25 cellular contexts compared by ENCODE assay signal in genomic region chr20:17882065-17882833, GRCh38.
DNase-seq lines count a peak whose midpoint lies in the region; ATAC-seq and TF ChIP-seq lines count a peak whose summit lies in the region.
"Had no signal": no experiment of that assay in that cellular context is flagged by ENCODE, and none has a peak within 500 bp of the region (broad histone marks: within the 10 kb centered on the region; RNA-seq: fewer than 3 reads in every experiment).

No MANE protein-coding gene starts in this region.

- peak overlapping the region; percentile 52 for H4K91ac ChIP-seq in mesenchymal stem cell (ENCODE audit: low read length)

- no peak for TF ChIP-seq EP300 in sigmoid colon (IDR thresholded peaks at IDR 0.05)

- H3K27me3 ChIP-seq in mesenchymal stem cell (ENCODE audit: control insufficient read depth in 1 of 2, insufficient read depth in 1 of 2, low read length in 2 of 2) (no peaks in the 10 kb centered on the region), sigmoid colon (no peaks in the 10 kb centered on the region)
- H3K27me3 ChIP-seq: heart right ventricle, vagina had no signal

- intact Hi-C loops in sigmoid colon (cut with DNase I): no loop called here

- H3K27ac ChIP-seq in mesenchymal stem cell (ENCODE audit: low read length, poor library complexity, severe bottlenecking) (no peak overlapping the region), sigmoid colon (no peak overlapping the region)
- H3K27ac ChIP-seq: heart right ventricle, PC-9, vagina had no signal

- no peaks in the 10 kb centered on the region for H3K79me1 ChIP-seq in mesenchymal stem cell (replicated peaks; ENCODE audit: low read length, poor library complexity, severe bottlenecking)

- H3K9me3 ChIP-seq in mesenchymal stem cell (ENCODE audit: control insufficient read depth, low read length): no peaks in the 10 kb centered on the region
- H3K9me3 ChIP-seq in sigmoid colon: no peaks in the 10 kb centered on the region
- H3K9me3 ChIP-seq: heart right ventricle, vagina had no signal

- H3K36me3 ChIP-seq in mesenchymal stem cell (ENCODE audit: control insufficient read depth in 1 of 2, insufficient read depth in 2 of 2, low read depth in 1 of 2, low read length in 2 of 2) (no peaks in the 10 kb centered on the region), sigmoid colon (no peaks in the 10 kb centered on the region)
- H3K36me3 ChIP-seq: heart right ventricle, vagina had no signal

- 85% methylated on average over 16 of the region's 17 CpGs for WGBS in mesenchymal stem cell
- 84 to 86% methylated on average over 17 of the region's 17 CpGs for WGBS in sigmoid colon, 2 donors

- H3K4me1 ChIP-seq in mesenchymal stem cell (ENCODE audit: control insufficient read depth, insufficient read depth, low read depth, low read length) (peaks cover 6% of the 10 kb centered on the region), sigmoid colon (peaks cover 0 to 28% (median 9%) of the 10 kb centered on the region in 4 donors)

- H3K4ac ChIP-seq in mesenchymal stem cell (ENCODE audit: low read depth in 1 of 2, low read length in 2 of 2): no peak overlapping the region

- no peak overlapping the region for H2AK5ac ChIP-seq in mesenchymal stem cell (ENCODE audit: low read length, severe bottlenecking)

- in situ Hi-C loops in SK-MEL-5 (cut with HindIII; ENCODE audit: low pct_unique_long_range_greater_than_20kb, low sequenced_read_pairs): no loop called here

- DNase-seq in EL (peak; percentile 23), SK-MEL-5 (ENCODE audit: low read depth, low spot score) (peak; percentile 99), mesenchymal stem cell (no peak), sigmoid colon (peak; percentile 53), GM19238 (ENCODE audit: insufficient read length, low spot score) (no peak), NCI-H2081 (lab: John Stamatoyannopoulos, UW) (no peak)
- no peak for DNase-seq in activated CD4-positive, alpha-beta T cell treated with anti-CD3 and anti-CD28 coated beads for 1 hour
- DNase-seq: ACHN; activated CD4-positive, alpha-beta T cell treated with anti-CD3 and anti-CD28 coated beads for 36 hours; activated naive CD4-positive, alpha-beta T cell treated with anti-CD3 and anti-CD28 coated beads for 36 hours; activated T-cell treated with anti-CD3 and anti-CD28 coated beads, Interleukin-2, amount 50 U/mL, for 48 hours; amniotic stem cell; dermis blood vessel endothelial cell; H7; heart right ventricle; KG1; MV-4-11; NCI-H1694 treated with DMSO at 0.1 percent for 48 hours; NCI-H345; PC-9; stimulated activated CD4-positive, alpha-beta T cell treated with anti-CD3 and anti-CD28 coated beads, Interleukin-4, amount 100 ng/mL, for 24 hours; T-cell had no signal

- H3K4me2 ChIP-seq in mesenchymal stem cell (ENCODE audit: low read length, poor library complexity, severe bottlenecking): no peak overlapping the region
- H3K4me2 ChIP-seq: PC-9 had no signal

- peak overlapping the region; percentile 5 for H4K8ac ChIP-seq in mesenchymal stem cell (ENCODE audit: low read length)

- H2BK120ac ChIP-seq in mesenchymal stem cell (ENCODE audit: low read depth, low read length): no peak overlapping the region

- ATAC-seq in GM21515 (IDR thresholded peaks at IDR 0.05; ENCODE audit: unreplicated experiment): no peak
- ATAC-seq: activated CD4-positive, alpha-beta T cell treated with anti-CD3 and anti-CD28 coated beads for 36 hours; left lobe of liver; T-cell had no signal

- no peak overlapping the region for H2AFZ ChIP-seq in mesenchymal stem cell (ENCODE audit: low read depth, low read length)
- H2AFZ ChIP-seq: PC-9 had no signal

- H3K18ac ChIP-seq in mesenchymal stem cell (ENCODE audit: low read depth in 1 of 2, low read length in 2 of 2): peak overlapping the region in 1 of 2 experiments; percentile 55

- H3K9ac ChIP-seq in mesenchymal stem cell (ENCODE audit: low read length): no peak overlapping the region

- H2BK12ac ChIP-seq in mesenchymal stem cell (ENCODE audit: low read length in 2 of 2): peak overlapping the region in 1 of 2 experiments; percentile 52

- TF ChIP-seq CTCF in sigmoid colon (IDR thresholded peaks at IDR 0.05): no peak

- TF ChIP-seq POLR2A in sigmoid colon (IDR thresholded peaks at IDR 0.05): no peak

- no peak overlapping the region for H3K4me3 ChIP-seq in mesenchymal stem cell (ENCODE audit: insufficient read depth in 1 of 2, low read depth in 1 of 2, low read length in 2 of 2)
- H3K4me3 ChIP-seq in sigmoid colon: no peak overlapping the region
- H3K4me3 ChIP-seq: heart right ventricle, PC-9, vagina had no signal

- H2BK15ac ChIP-seq in mesenchymal stem cell (ENCODE audit: low read depth, poor library complexity, severe bottlenecking): no peak overlapping the region

- peak overlapping the region in 1 of 2 experiments; percentile 90 for H3K14ac ChIP-seq in mesenchymal stem cell (ENCODE audit: low read length in 2 of 2)

- no peak overlapping the region for H2BK5ac ChIP-seq in mesenchymal stem cell (ENCODE audit: low read depth, low read length, poor library complexity, severe bottlenecking)

- no peak overlapping the region for H3K23ac ChIP-seq in mesenchymal stem cell (ENCODE audit: low read length in 2 of 2)

Comparison
In these comparisons a context has a peak if more than half of its experiments do, and no peak if none do; other contexts are left out.
1. DNase-seq: peak in EL (single experiment), SK-MEL-5 (single experiment) and sigmoid colon (single experiment); none in mesenchymal stem cell (single experiment), activated CD4-positive, alpha-beta T cell treated with anti-CD3 and anti-CD28 coated beads for 1 hour (single experiment), GM19238 (single experiment) and NCI-H2081 (0 of 2).